32 cellular contexts compared by ENCODE assay signal in genomic region chr3:197139586-197139985, GRCh38.
"Had no signal": no experiment of that assay in that cellular context is flagged by ENCODE, and none has a peak within 500 bp of the region (broad histone marks: within the 10 kb centered on the region; RNA-seq: fewer than 3 reads in every experiment).

No MANE protein-coding gene starts in this region.

- ATAC-seq: esophagus mucosa; foreskin keratinocyte; gastroesophageal sphincter; heart left ventricle; left lobe of liver; naive thymus-derived CD4-positive, alpha-beta T cell; sciatic nerve had no signal

- H3K27me3 Mint-ChIP-seq: naive thymus-derived CD4-positive, alpha-beta T cell had no signal

- FAIRE-seq: kidney, urothelium cell line had no signal

- H3K4me1 ChIP-seq: foreskin keratinocyte, gastroesophageal sphincter, neural progenitor cell, prostate gland, right atrium auricular region, testis, upper lobe of left lung had no signal

- H3K27me3 ChIP-seq: dorsolateral prefrontal cortex, foreskin keratinocyte, gastroesophageal sphincter, heart left ventricle, hepatocyte, neural progenitor cell, right atrium auricular region, testis, tibial nerve, upper lobe of left lung had no signal

- H3K4me3 ChIP-seq: coronary artery, gastroesophageal sphincter, heart left ventricle, hepatocyte, lung, neural progenitor cell, prostate gland, right atrium auricular region, smooth muscle cell, testis, tibial nerve, upper lobe of left lung had no signal

- DNase-seq: dorsolateral prefrontal cortex; effector CD4-positive, alpha-beta T cell; foreskin keratinocyte; heart left ventricle; kidney; mesenchymal stem cell; midbrain; naive thymus-derived CD4-positive, alpha-beta T cell; nucleus accumbens; stimulated activated CD4-positive, alpha-beta T cell treated with anti-CD3 and anti-CD28 coated beads, Interleukin-12 subunit alpha, Interleukin-12 subunit beta, amount 100 ng/mL, for 4 hours; stimulated activated CD4-positive, alpha-beta T cell treated with anti-CD3 and anti-CD28 coated beads, Interleukin-1b, Interleukin-23, amount 100 ng/mL, for 48 hours; stimulated activated CD4-positive, alpha-beta T cell treated with anti-CD3 and anti-CD28 coated beads, Interleukin-4, amount 100 ng/mL, for 1 hour; stimulated activated CD8-positive, alpha-beta memory T cell treated with anti-CD3 and anti-CD28 coated beads, Interleukin-4, amount 100 ng/mL, for 48 hours; stimulated activated naive CD4-positive, alpha-beta T cell; substantia nigra; testis; upper lobe of left lung had no signal

- H3K27ac Mint-ChIP-seq: nephron, neural progenitor cell had no signal

- H3K9me3 ChIP-seq: gastroesophageal sphincter, prostate gland, right atrium auricular region, testis, tibial nerve had no signal

- H3K27ac ChIP-seq: coronary artery, epithelial cell of prostate, foreskin keratinocyte, gastroesophageal sphincter, heart left ventricle, hepatocyte, neural progenitor cell, prostate gland, right atrium auricular region, testis, tibial nerve, upper lobe of left lung had no signal

- H3K9me3 Mint-ChIP-seq: nephron, neural progenitor cell had no signal

- H3K4me1 Mint-ChIP-seq: nephron, neural progenitor cell had no signal

- H3K4me3 Mint-ChIP-seq: nephron, neural progenitor cell had no signal

- H3K36me3 ChIP-seq: prostate gland had no signal
